In genomic region chr10:625335-625699, GRCh38 we compare ENCODE assay signal across 1 cellular context.
TF ChIP-seq lines count a peak whose summit lies in the region.

No MANE protein-coding gene starts in this region.

TF ChIP-seq in WTC11, 78 proteins besides CTCF, POLR2A, EP300 and RAD21 (continued from another document):
- TF ChIP-seq ARID4B (CRISPR knock-in tag; IDR thresholded peaks at IDR 0.05; ENCODE audit: borderline replicate concordance): no peak
